Comparison of ENCODE assay signal across 1 cellular context in the genomic region with DNA sequence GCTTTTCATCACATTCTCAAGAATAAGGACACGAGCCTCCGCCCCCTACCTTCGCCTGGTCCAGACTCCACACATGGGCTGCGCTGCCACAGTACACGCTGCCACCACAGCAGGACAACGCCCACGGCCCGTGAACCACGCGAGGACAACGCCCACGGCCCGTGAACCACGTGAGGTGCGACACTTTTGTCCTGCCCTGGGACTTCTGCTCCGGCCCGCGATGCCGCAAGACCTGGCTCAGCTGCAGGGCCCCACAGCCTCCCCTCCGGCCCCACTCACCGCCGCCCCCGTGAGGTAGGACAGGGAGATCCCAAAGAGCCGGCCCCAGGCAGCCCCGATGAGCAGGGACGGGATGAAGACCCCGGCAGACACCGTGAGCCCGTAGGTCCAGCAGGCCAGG.
TF ChIP-seq lines count a peak whose summit lies in the region.

No MANE protein-coding gene starts in this region.

TF ChIP-seq in H1, 55 proteins besides CTCF, POLR2A, EP300 and RAD21:
- TF ChIP-seq YY1 (IDR thresholded peaks at IDR 0.05; ENCODE audit: low read depth, low read length) (no peak), EGR1 (IDR thresholded peaks at IDR 0.05; ENCODE audit: borderline replicate concordance, low read depth, low read length) (peak; percentile 69), FOSL1 (IDR thresholded peaks at IDR 0.05; ENCODE audit: insufficient read depth, low read depth, low read length) (0 out of 2 replicates have a peak, but pooled peaks have one; percentile 41)
